5 cellular contexts compared by ENCODE assay signal in genomic region chr3:52178129-52178528, GRCh38. TPM values are rescaled to one million over a fixed set of nuclear protein-coding genes. Genes with fewer than 3 reads are reported as not detected.
"Had no signal": no experiment of that assay in that cellular context is flagged by ENCODE, and none has a peak within 500 bp of the region (broad histone marks: within the 10 kb centered on the region; RNA-seq: fewer than 3 reads in every experiment).

No MANE protein-coding gene starts in this region.

RNA-seq across cellular contexts. Expression of gene TLR9, which starts 47.3 kb away (rescaled TPM):
- total RNA-seq: M059J, SJCRH30, WTC11 had no signal
- polyA plus RNA-seq: aorta, cardiac muscle cell had no signal
